In the genomic region with DNA sequence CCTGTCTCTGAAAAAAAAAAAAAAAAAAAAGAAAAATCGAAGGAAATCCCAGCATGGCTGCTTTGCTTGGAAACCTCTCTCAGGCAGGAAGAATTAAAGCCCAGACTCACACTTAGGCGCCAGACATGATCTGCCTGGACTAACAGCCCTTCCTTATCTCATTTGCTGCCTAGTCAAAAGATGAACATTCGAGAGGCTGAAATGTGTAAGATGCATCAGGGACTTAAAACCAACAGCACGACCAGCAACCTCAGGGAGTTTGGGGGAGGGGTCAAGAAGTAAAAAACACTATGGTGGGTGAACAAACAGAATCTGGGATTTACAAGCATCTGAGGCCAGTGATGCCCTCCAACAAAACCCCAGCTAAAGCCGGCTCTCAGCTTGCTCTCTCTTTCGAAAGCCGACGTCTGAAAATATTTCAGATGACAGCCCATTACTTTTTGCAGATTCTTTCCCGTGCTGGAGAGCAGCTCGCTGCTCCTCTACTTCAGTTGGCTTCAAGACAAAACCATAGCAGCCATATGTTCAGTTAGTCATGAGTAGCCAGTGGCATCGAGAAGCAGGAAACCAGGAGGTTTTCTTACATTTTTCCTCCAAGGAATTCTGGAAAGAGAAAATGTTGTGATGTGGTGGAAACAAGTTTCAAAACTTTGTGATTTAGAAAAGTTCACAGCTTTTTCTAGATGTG, we compare ENCODE assay signal across 1 cellular context.
TF ChIP-seq lines count a peak whose summit lies in the region.

No MANE protein-coding gene starts in this region.

TF ChIP-seq in IMR-90, 13 proteins besides CTCF, POLR2A, EP300 and RAD21:
- peak; percentile 75 for TF ChIP-seq BHLHE40 (IDR thresholded peaks at IDR 0.05; ENCODE audit: low read depth, low read length)
- no peak for TF ChIP-seq FOS (IDR thresholded peaks at IDR 0.05; ENCODE audit: low read depth, low read length)
